Comparison of ENCODE assay signal across 8 cellular contexts in genomic region chr14:31420319-31421081, GRCh38. TPM values are rescaled to one million over a fixed set of nuclear protein-coding genes. Genes with fewer than 3 reads are reported as not detected.
DNase-seq lines count a peak whose midpoint lies in the region; ATAC-seq, FAIRE-seq and TF ChIP-seq lines count a peak whose summit lies in the region.

Gene HEATR5A, minus strand, starts transcription at chr14:31420550. Its CDS starts 17,575 bp downstream, at chr14:31402975.

- peak within 1 kb of the TSS; percentile 99 for H3K4me3 ChIP-seq in fibroblast of pulmonary artery (replicated peaks; ENCODE audit: low read depth, low read length)

- peaks cover 24% of the 10 kb centered on the region for H3K4me1 Mint-ChIP-seq in activated T-helper 2 cell treated with anti-CD3 and anti-CD28 coated beads, Interferon-gamma antibody, Interleukin-2, Interleukin-4, amounts not matched to agents 10 μg/mL and 5 μg/mL and 100 μg/mL, durations not matched to agents 14 hours and 24 hours and 36 hours (ENCODE audit: low read depth)
- H3K4me1 Mint-ChIP-seq in natural killer cell treated with Interleukin-12 subunit alpha and Interleukin-12 subunit beta and Interleukin-15 and Interleukin-18, amount 100 ng/mL, for 72 hours (ENCODE audit: low read depth in 2 of 2) = peaks cover 14 to 32% of the 10 kb centered on the region in 2 donors

- H3K9ac ChIP-seq in ES-I3 (ENCODE audit: low read depth, low read length) = peak within 1 kb of the TSS; percentile 97

- TF ChIP-seq CTCF in RWPE1 (conservative IDR thresholded peaks at IDR 0.05; ENCODE audit: low read depth) (peak; percentile 35; the same call in 1 of the 2 replicates), fibroblast of pulmonary artery (IDR thresholded peaks at IDR 0.05; ENCODE audit: low read length, missing control alignments) (peak; percentile 16)

- intact Hi-C loops in activated T-helper 2 cell treated with anti-CD3 and anti-CD28 coated beads, Interferon-gamma antibody, Interleukin-2, Interleukin-4, amounts not matched to agents 10 μg/mL and 5 μg/mL and 100 μg/mL, durations not matched to agents 14 hours and 24 hours and 36 hours (cut with micrococcal nuclease) = loop anchor here (1.0 to 2.0 kb wide), 6 partner anchors 20 to 658 kb away; partner anchors contain the start of genes DTD2 and HECTD1

- ATAC-seq in natural killer cell treated with Interleukin-12 subunit alpha and Interleukin-12 subunit beta and Interleukin-15 and Interleukin-18, amount 100 ng/mL, for 72 hours = peak; percentile 99 to 100

- H3K9me3 Mint-ChIP-seq in activated T-helper 2 cell treated with anti-CD3 and anti-CD28 coated beads, Interferon-gamma antibody, Interleukin-2, Interleukin-4, amounts not matched to agents 10 μg/mL and 5 μg/mL and 100 μg/mL, durations not matched to agents 14 hours and 24 hours and 36 hours = no peaks in the 10 kb centered on the region
- no peaks in the 10 kb centered on the region for H3K9me3 Mint-ChIP-seq in natural killer cell treated with Interleukin-12 subunit alpha and Interleukin-12 subunit beta and Interleukin-15 and Interleukin-18, amount 100 ng/mL, for 72 hours

- peak; percentile 73 for DNase-seq in H54 (ENCODE audit: insufficient read length, low spot score)
- DNase-seq in LoVo (ENCODE audit: low spot score) = peak; percentile 96
- peak; percentile 87 for DNase-seq in RWPE1 (ENCODE audit: low spot score)
- DNase-seq in activated T-helper 2 cell treated with anti-CD3 and anti-CD28 coated beads, Interferon-gamma antibody, Interleukin-2, Interleukin-4, amounts not matched to agents 10 μg/mL and 5 μg/mL and 100 μg/mL, durations not matched to agents 14 hours and 24 hours and 36 hours (ENCODE audit: low spot score) = peak; percentile 90
- peak; percentile 97 for DNase-seq in fibroblast of pulmonary artery (ENCODE audit: low read depth)
- DNase-seq in natural killer cell treated with Interleukin-12 subunit alpha and Interleukin-12 subunit beta and Interleukin-15 and Interleukin-18, amount 100 ng/mL, for 72 hours (ENCODE audit: low spot score) = peak; percentile 95
- peak; percentile 88 for DNase-seq in stimulated activated naive CD4-positive, alpha-beta T cell treated with Interleukin-2 at 50 U/mL for 16 hours (lab: John Stamatoyannopoulos, UW)

- H3K27me3 Mint-ChIP-seq in activated T-helper 2 cell treated with anti-CD3 and anti-CD28 coated beads, Interferon-gamma antibody, Interleukin-2, Interleukin-4, amounts not matched to agents 10 μg/mL and 5 μg/mL and 100 μg/mL, durations not matched to agents 14 hours and 24 hours and 36 hours (ENCODE audit: low read depth) = no peaks in the 10 kb centered on the region
- no peaks in the 10 kb centered on the region for H3K27me3 Mint-ChIP-seq in natural killer cell treated with Interleukin-12 subunit alpha and Interleukin-12 subunit beta and Interleukin-15 and Interleukin-18, amount 100 ng/mL, for 72 hours

- H3K36me3 Mint-ChIP-seq in activated T-helper 2 cell treated with anti-CD3 and anti-CD28 coated beads, Interferon-gamma antibody, Interleukin-2, Interleukin-4, amounts not matched to agents 10 μg/mL and 5 μg/mL and 100 μg/mL, durations not matched to agents 14 hours and 24 hours and 36 hours (ENCODE audit: low read depth) = no peaks in the 10 kb centered on the region
- no peaks in the 10 kb centered on the region for H3K36me3 Mint-ChIP-seq in natural killer cell treated with Interleukin-12 subunit alpha and Interleukin-12 subunit beta and Interleukin-15 and Interleukin-18, amount 100 ng/mL, for 72 hours

- H3K9me3 ChIP-seq in ES-I3 (ENCODE audit: control insufficient read depth, insufficient read depth, low read length) = no peaks in the 10 kb centered on the region

- H3K27ac ChIP-seq in RWPE1 = peak within 1 kb of the TSS; percentile 86

- no peaks in the 10 kb centered on the region for H3K4me1 ChIP-seq in ES-I3 (ENCODE audit: insufficient read depth, low read length)

- FAIRE-seq in H54 (lab: Jason Lieb, UNC) = peak; percentile 60

- POLR2A ChIA-PET in RWPE1 (lab: Yijun Ruan, JAX; ENCODE audit: low non-redundant PET) = interaction anchor here (0.5 to 0.6 kb wide), 2 partner anchors 96 to 394 kb away, joined by 3 read pairs; partner anchors contain the start of gene STRN3

- peak; percentile 99 for TF ChIP-seq POLR2A in H54 (IDR thresholded peaks at IDR 0.05; ENCODE audit: low read depth, low read length)

- H3K36me3 ChIP-seq in ES-I3 (ENCODE audit: insufficient read depth, low read length) = no peaks in the 10 kb centered on the region

- H3K4me3 Mint-ChIP-seq in activated T-helper 2 cell treated with anti-CD3 and anti-CD28 coated beads, Interferon-gamma antibody, Interleukin-2, Interleukin-4, amounts not matched to agents 10 μg/mL and 5 μg/mL and 100 μg/mL, durations not matched to agents 14 hours and 24 hours and 36 hours (ENCODE audit: low read depth) = peak within 1 kb of the TSS; percentile 95
- peak within 1 kb of the TSS; percentile 94 for H3K4me3 Mint-ChIP-seq in natural killer cell treated with Interleukin-12 subunit alpha and Interleukin-12 subunit beta and Interleukin-15 and Interleukin-18, amount 100 ng/mL, for 72 hours

- CTCF ChIA-PET in RWPE1 (lab: Yijun Ruan, JAX) = interaction anchor here (0.6 kb wide), 1 partner anchor 29 kb away, joined by 3 read pairs; no protein-coding TSS in a partner anchor

- H3K27ac Mint-ChIP-seq in activated T-helper 2 cell treated with anti-CD3 and anti-CD28 coated beads, Interferon-gamma antibody, Interleukin-2, Interleukin-4, amounts not matched to agents 10 μg/mL and 5 μg/mL and 100 μg/mL, durations not matched to agents 14 hours and 24 hours and 36 hours = peak within 1 kb of the TSS; percentile 90
- peak within 1 kb of the TSS; percentile 81 to 89 for H3K27ac Mint-ChIP-seq in natural killer cell treated with Interleukin-12 subunit alpha and Interleukin-12 subunit beta and Interleukin-15 and Interleukin-18, amount 100 ng/mL, for 72 hours

RNA-seq across cellular contexts. Expression of gene HEATR5A, which starts in this region (rescaled TPM):
- 23.1 TPM in 2 replicates for total RNA-seq in activated T-helper 2 cell treated with anti-CD3 and anti-CD28 coated beads, Interferon-gamma antibody, Interleukin-2, Interleukin-4, amounts not matched to agents 10 μg/mL and 5 μg/mL and 100 μg/mL, durations not matched to agents 14 hours and 24 hours and 36 hours
- total RNA-seq in natural killer cell treated with Interleukin-12 subunit alpha and Interleukin-12 subunit beta and Interleukin-15 and Interleukin-18, amount 100 ng/mL, for 72 hours = 10 to 100 TPM; 19.9 to 20.0 TPM

Comparison
In these comparisons a context has a peak if more than half of its experiments do, and no peak if none do; other contexts are left out.
1. Peak in every context shown above with its lines: DNase-seq, ATAC-seq, H3K4me3 ChIP-seq and H3K27ac ChIP-seq.